In genomic region chr20:56810141-56810540, GRCh38 we compare ENCODE assay signal across 23 cellular contexts.
"Had no signal": no experiment of that assay in that cellular context is flagged by ENCODE, and none has a peak within 500 bp of the region (broad histone marks: within the 10 kb centered on the region; RNA-seq: fewer than 3 reads in every experiment).

No MANE protein-coding gene starts in this region.

- H3K4me3 Mint-ChIP-seq: activated CD4-positive, alpha-beta T cell treated with anti-CD3 and anti-CD28 coated beads for 36 hours; activated naive CD8-positive, alpha-beta T cell treated with anti-CD3 and anti-CD28 coated beads for 36 hours; activated T-cell treated with anti-CD3 and anti-CD28 coated beads, Interleukin-2, amount 50 U/mL, for 72 hours; brain; mesothelial cell of epicardium; naive thymus-derived CD4-positive, alpha-beta T cell; T-cell had no signal

- H3K4me1 ChIP-seq: adrenal gland, spleen, testis, upper lobe of left lung had no signal

- H3K36me3 ChIP-seq: adrenal gland, spleen, upper lobe of left lung had no signal

- H3K4me1 Mint-ChIP-seq: activated CD4-positive, alpha-beta T cell treated with anti-CD3 and anti-CD28 coated beads for 36 hours; activated naive CD8-positive, alpha-beta T cell treated with anti-CD3 and anti-CD28 coated beads for 36 hours; naive thymus-derived CD4-positive, alpha-beta T cell; T-cell had no signal

- H3K27me3 ChIP-seq: testis, upper lobe of left lung had no signal

- H3K36me3 Mint-ChIP-seq: activated naive CD8-positive, alpha-beta T cell treated with anti-CD3 and anti-CD28 coated beads for 36 hours; brain; mesothelial cell of epicardium; naive thymus-derived CD4-positive, alpha-beta T cell; T-cell had no signal

- H3K27ac ChIP-seq: adrenal gland, coronary artery, dorsolateral prefrontal cortex, spleen, testis, upper lobe of left lung had no signal

- ATAC-seq: activated CD4-positive, alpha-beta T cell treated with anti-CD3 and anti-CD28 coated beads for 36 hours; activated T-cell treated with anti-CD3 and anti-CD28 coated beads, Interleukin-2, amount 50 U/mL, for 72 hours; naive thymus-derived CD4-positive, alpha-beta T cell; right cardiac atrium; T-cell had no signal

- H3K4me3 ChIP-seq: adrenal gland, coronary artery, dorsolateral prefrontal cortex, spleen, testis, upper lobe of left lung had no signal

- H3K27ac Mint-ChIP-seq: activated CD4-positive, alpha-beta T cell treated with anti-CD3 and anti-CD28 coated beads for 36 hours; activated naive CD8-positive, alpha-beta T cell treated with anti-CD3 and anti-CD28 coated beads for 36 hours; activated T-cell treated with anti-CD3 and anti-CD28 coated beads, Interleukin-2, amount 50 U/mL, for 72 hours; brain; mesothelial cell of epicardium; T-cell had no signal

- H3K9me3 ChIP-seq: adrenal gland, testis, upper lobe of left lung had no signal

- DNase-seq: activated CD4-positive, alpha-beta T cell treated with anti-CD3 and anti-CD28 coated beads for 36 hours; activated CD4-positive, CD25-positive, alpha-beta regulatory T cell; activated naive CD4-positive, alpha-beta T cell treated with Interleukin-2 at 50 U/mL for 16 hours; activated naive CD8-positive, alpha-beta T cell treated with anti-CD3 and anti-CD28 coated beads for 36 hours; activated T-cell treated with anti-CD3 and anti-CD28 coated beads for 4 hours; activated T-cell treated with anti-CD3 and anti-CD28 coated beads, Interleukin-2, amount 50 U/mL, for 72 hours; adrenal gland; aorta; dorsolateral prefrontal cortex; effector memory CD4-positive, alpha-beta T cell; erythroblast; naive thymus-derived CD4-positive, alpha-beta T cell; right cardiac atrium; spleen; stimulated activated CD4-positive, alpha-beta T cell treated with anti-CD3 and anti-CD28 coated beads, Interleukin-2, amount 100 ng/mL, for 48 hours; stimulated activated naive CD4-positive, alpha-beta T cell treated with Interleukin-2 at 50 U/mL for 16 hours; T-cell; testis; upper lobe of left lung had no signal

- FAIRE-seq: frontal cortex had no signal
